Comparison of ENCODE assay signal across 30 cellular contexts in the genomic region with DNA sequence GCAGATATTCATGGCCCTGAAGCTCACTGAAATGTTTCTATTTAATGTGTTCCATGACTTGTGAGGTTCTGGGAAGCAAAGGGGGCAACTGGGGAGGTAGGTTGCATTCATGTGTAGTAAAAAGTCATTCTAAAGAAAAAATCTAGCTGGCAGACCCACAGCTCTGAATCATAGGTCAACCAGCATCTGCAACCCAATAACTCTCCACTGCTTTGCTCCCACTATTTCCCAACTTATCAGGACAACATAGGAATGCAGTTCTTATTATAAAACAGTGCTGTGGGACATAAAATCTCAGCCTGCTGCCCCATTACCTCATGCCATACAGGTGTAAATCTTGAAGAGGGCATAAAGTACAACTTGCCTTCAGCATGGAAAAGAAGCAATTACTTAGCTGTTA.
"Had no signal": no experiment of that assay in that cellular context is flagged by ENCODE, and none has a peak within 500 bp of the region (broad histone marks: within the 10 kb centered on the region; RNA-seq: fewer than 3 reads in every experiment).

No MANE protein-coding gene starts in this region.

- H3K4me1 ChIP-seq: SJCRH30 had no signal

- H3K27me3 ChIP-seq: brain microvascular endothelial cell, SJCRH30 had no signal

- H3K9me3 ChIP-seq: SJCRH30 had no signal

- H3K27ac ChIP-seq: brain microvascular endothelial cell, SJCRH30 had no signal

- H3K27ac Mint-ChIP-seq: activated CD4-positive, alpha-beta T cell treated with anti-CD3 and anti-CD28 coated beads, Interleukin-2, amount 10 ng/mL, durations not matched to agents 24 days and 14 days; activated CD8-positive, alpha-beta memory T cell treated with anti-CD3 and anti-CD28 coated beads, Interleukin-2, amount 10 ng/mL, durations not matched to agents 7 days and 5 days; activated naive CD4-positive, alpha-beta T cell treated with anti-CD3 and anti-CD28 coated beads, Interleukin-2, amount 50 U/mL, for 72 hours; activated naive CD8-positive, alpha-beta T cell treated with anti-CD3 and anti-CD28 coated beads, Interleukin-2, amount 50 U/mL, for 24 hours; activated T-cell treated with anti-CD3 and anti-CD28 coated beads, Interleukin-2, amount 50 U/mL, for 24 hours; activated T-helper 1 cell treated with anti-CD3 and anti-CD28 coated beads, Interleukin-12 subunit alpha, Interleukin-12 subunit beta, Interleukin-2, Interleukin-4 antibody, amounts not matched to agents 30 ng/mL and 10 ng/mL and 1 ng/mL, durations not matched to agents 14 hours and 24 hours and 36 hours; T-helper 2 cell treated with Interferon-gamma antibody and Interleukin-4, amounts not matched to agents 5 μg/mL and 100 μg/mL, for 36 hours; WTC11 had no signal

- H3K4me3 ChIP-seq: SJCRH30 had no signal

- H3K27me3 Mint-ChIP-seq: activated CD4-positive, alpha-beta T cell treated with anti-CD3 and anti-CD28 coated beads, Interleukin-2, amount 10 ng/mL, durations not matched to agents 24 days and 14 days; activated CD8-positive, alpha-beta memory T cell treated with anti-CD3 and anti-CD28 coated beads, Interleukin-2, amount 10 ng/mL, durations not matched to agents 7 days and 5 days; activated naive CD8-positive, alpha-beta T cell treated with anti-CD3 and anti-CD28 coated beads, Interleukin-2, amount 50 U/mL, for 24 hours; activated T-cell treated with anti-CD3 and anti-CD28 coated beads, Interleukin-2, amount 50 U/mL, for 24 hours had no signal

- H3K4me3 Mint-ChIP-seq: activated CD4-positive, alpha-beta T cell treated with anti-CD3 and anti-CD28 coated beads, Interleukin-2, amount 10 ng/mL, durations not matched to agents 24 days and 14 days; activated CD8-positive, alpha-beta memory T cell treated with anti-CD3 and anti-CD28 coated beads, Interleukin-2, amount 10 ng/mL, durations not matched to agents 7 days and 5 days; activated naive CD8-positive, alpha-beta T cell treated with anti-CD3 and anti-CD28 coated beads, Interleukin-2, amount 50 U/mL, for 24 hours; activated T-cell treated with anti-CD3 and anti-CD28 coated beads, Interleukin-2, amount 50 U/mL, for 24 hours; activated T-helper 1 cell treated with anti-CD3 and anti-CD28 coated beads, Interleukin-12 subunit alpha, Interleukin-12 subunit beta, Interleukin-2, Interleukin-4 antibody, amounts not matched to agents 30 ng/mL and 10 ng/mL and 1 ng/mL, durations not matched to agents 14 hours and 24 hours and 36 hours; T-helper 2 cell treated with Interferon-gamma antibody and Interleukin-4, amounts not matched to agents 5 μg/mL and 100 μg/mL, for 36 hours; WTC11 had no signal

- H3K36me3 Mint-ChIP-seq: activated CD8-positive, alpha-beta memory T cell treated with anti-CD3 and anti-CD28 coated beads, Interleukin-2, amount 10 ng/mL, durations not matched to agents 7 days and 5 days had no signal

- ATAC-seq: activated CD8-positive, alpha-beta memory T cell treated with anti-CD3 and anti-CD28 coated beads, Interleukin-2, amount 10 ng/mL, durations not matched to agents 7 days and 5 days; activated naive CD4-positive, alpha-beta T cell treated with anti-CD3 and anti-CD28 coated beads, Interleukin-2, amount 50 U/mL, for 72 hours; activated naive CD8-positive, alpha-beta T cell treated with anti-CD3 and anti-CD28 coated beads, Interleukin-2, amount 50 U/mL, for 24 hours; Panc1; Right ventricle myocardium inferior; SK-N-SH treated with all-trans-retinoic acid at 6 μM for 48 hours; WTC11 had no signal

- H3K36me3 ChIP-seq: brain microvascular endothelial cell, SJCRH30 had no signal

- H3K4me1 Mint-ChIP-seq: activated CD4-positive, alpha-beta T cell treated with anti-CD3 and anti-CD28 coated beads, Interleukin-2, amount 10 ng/mL, durations not matched to agents 24 days and 14 days; activated CD8-positive, alpha-beta memory T cell treated with anti-CD3 and anti-CD28 coated beads, Interleukin-2, amount 10 ng/mL, durations not matched to agents 7 days and 5 days; activated naive CD8-positive, alpha-beta T cell treated with anti-CD3 and anti-CD28 coated beads, Interleukin-2, amount 50 U/mL, for 24 hours had no signal

- DNase-seq: activated CD4-positive, alpha-beta T cell treated with anti-CD3 and anti-CD28 coated beads, Interleukin-2, amount 10 ng/mL, durations not matched to agents 24 days and 14 days; activated CD4-positive, alpha-beta T cell treated with anti-CD3 and anti-CD28 coated beads, Interleukin-2, amount 50 U/mL, for 48 hours; activated CD4-positive, CD25-positive, alpha-beta regulatory T cell treated with anti-CD3 and anti-CD28 coated beads, Interleukin-2, amount 50 U/mL, for 72 hours; activated CD8-positive, alpha-beta memory T cell treated with anti-CD3 and anti-CD28 coated beads, Interleukin-2, amount 10 ng/mL, durations not matched to agents 7 days and 5 days; activated effector memory CD4-positive, alpha-beta T cell treated with Interleukin-2 at 50 U/mL for 16 hours; activated naive CD4-positive, alpha-beta T cell; activated naive CD8-positive, alpha-beta T cell treated with anti-CD3 and anti-CD28 coated beads, Interleukin-2, amount 50 U/mL, for 24 hours; activated T-cell treated with anti-CD3 and anti-CD28 coated beads, Interleukin-2, amount 50 U/mL, for 24 hours; amygdala; brain microvascular endothelial cell; Kasumi-1; KBM-7; NCI-H1092; NCI-H1417; NCI-H1694; NCI-H2029; NCI-H2107; NCI-H510A treated with DMSO at 0.1 percent for 48 hours; NCI-H69; NK-92 treated with Interleukin-12 subunit alpha and Interleukin-12 subunit beta, amount 100 ng/mL, for 24 hours; RPMI8226; SJCRH30; SW 1271 had no signal
